18 cellular contexts compared by ENCODE assay signal in genomic region chr9:8428389-8428788, GRCh38.
"Had no signal": no experiment of that assay in that cellular context is flagged by ENCODE, and none has a peak within 500 bp of the region (broad histone marks: within the 10 kb centered on the region; RNA-seq: fewer than 3 reads in every experiment).

No MANE protein-coding gene starts in this region.

- H3K27ac Mint-ChIP-seq: stimulated activated memory B cell treated with anti-CD40 and anti-IgM and Interleukin-4, amounts not matched to agents 10 μg/mL and 1 μg/mL and 100 μg/mL, for 72 hours had no signal

- ATAC-seq: body of pancreas; left lobe of liver; mucosa of descending colon; stimulated activated memory B cell treated with anti-CD40 and anti-IgM and Interleukin-4, amounts not matched to agents 10 μg/mL and 1 μg/mL and 100 μg/mL, for 72 hours had no signal

- H3K4me3 Mint-ChIP-seq: stimulated activated memory B cell treated with anti-CD40 and anti-IgM and Interleukin-4, amounts not matched to agents 10 μg/mL and 1 μg/mL and 100 μg/mL, for 72 hours had no signal

- H3K27me3 Mint-ChIP-seq: stimulated activated memory B cell treated with anti-CD40 and anti-IgM and Interleukin-4, amounts not matched to agents 10 μg/mL and 1 μg/mL and 100 μg/mL, for 72 hours had no signal

- H3K9me3 Mint-ChIP-seq: natural killer cell; stimulated activated memory B cell treated with anti-CD40 and anti-IgM and Interleukin-4, amounts not matched to agents 10 μg/mL and 1 μg/mL and 100 μg/mL, for 72 hours had no signal

- H3K36me3 Mint-ChIP-seq: natural killer cell; stimulated activated memory B cell treated with anti-CD40 and anti-IgM and Interleukin-4, amounts not matched to agents 10 μg/mL and 1 μg/mL and 100 μg/mL, for 72 hours had no signal

- DNase-seq: activated gamma-delta T cell treated with Interleukin-2 at 50 U/mL for 16 hours; amygdala; body of pancreas; caudate nucleus; cortex of kidney; effector CD4-positive, alpha-beta T cell; foreskin fibroblast; hippocampal formation; mammary epithelial cell; mucosa of descending colon; natural killer cell; stimulated activated CD4-positive, alpha-beta T cell treated with anti-CD3 and anti-CD28 coated beads, Interleukin-12 subunit alpha, Interleukin-12 subunit beta, amount 100 ng/mL, for 4 hours; stimulated activated CD4-positive, alpha-beta T cell treated with anti-CD3 and anti-CD28 coated beads, Interleukin-2, amount 100 ng/mL, for 24 hours; SW 1271; T-helper 9 cell; transverse colon had no signal
